8 cellular contexts compared by ENCODE assay signal in the genomic region with DNA sequence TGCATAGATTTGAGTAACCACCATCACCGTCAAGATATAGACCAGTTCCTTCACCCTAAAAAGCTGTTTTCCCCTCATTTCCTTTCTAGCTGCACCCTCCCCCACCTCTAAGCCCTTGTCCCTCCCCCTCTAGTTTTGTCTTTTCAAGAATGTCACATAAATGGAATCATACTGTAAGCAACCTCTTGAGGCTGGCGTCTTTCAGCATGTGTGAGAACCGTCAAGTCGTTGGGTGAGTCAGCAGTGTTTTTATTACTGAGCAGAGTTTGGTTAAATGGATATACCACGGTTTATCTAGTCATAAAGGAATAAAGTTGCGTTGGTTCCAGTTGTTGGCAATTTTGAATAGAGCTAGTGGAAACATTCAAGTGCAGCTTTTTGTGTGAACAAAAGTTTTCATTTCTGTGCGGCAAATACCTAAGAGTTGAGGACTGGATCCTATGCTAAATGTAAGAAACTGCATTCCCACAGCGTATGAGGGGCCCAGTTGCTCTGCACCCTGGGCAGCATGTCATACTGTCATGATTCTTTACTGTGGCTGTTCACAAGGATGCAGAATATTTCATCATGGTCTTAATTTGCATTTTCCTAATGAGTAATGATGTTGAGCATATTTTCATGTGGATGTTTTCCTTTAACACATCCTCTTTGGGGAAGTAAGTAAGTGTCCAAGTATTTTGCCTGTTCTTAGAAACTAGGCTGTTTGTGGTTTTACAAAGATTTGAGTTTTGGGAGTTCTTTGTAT.
DNase-seq lines count a peak whose midpoint lies in the region; ATAC-seq and TF ChIP-seq lines count a peak whose summit lies in the region.

No MANE protein-coding gene starts in this region.

- no peak overlapping the region for H4K5ac ChIP-seq in H9 (ENCODE audit: insufficient read length, low read depth, low read length)

- no peak overlapping the region for H2AFZ ChIP-seq in H9 (ENCODE audit: low read length)

- no peak overlapping the region for H3K18ac ChIP-seq in H9 (ENCODE audit: insufficient read length, low read depth, low read length)

- no peak overlapping the region for H2BK120ac ChIP-seq in H9 (ENCODE audit: low read depth, low read length, poor library complexity, severe bottlenecking)

- no peak overlapping the region for H2BK15ac ChIP-seq in H9 (ENCODE audit: low read depth, low read length)

- H3K36me3 Mint-ChIP-seq in activated CD8-positive, alpha-beta T cell treated with anti-CD3 and anti-CD28 coated beads, Interleukin-2, amount 10 ng/mL, durations not matched to agents 7 days and 5 days (ENCODE audit: low read depth) = no peaks in the 10 kb centered on the region
- H3K36me3 Mint-ChIP-seq in natural killer cell = no peaks in the 10 kb centered on the region
- H3K36me3 Mint-ChIP-seq in H9 (ENCODE audit: insufficient read depth in 1 of 3, low read depth in 3 of 3) = no peaks in the 10 kb centered on the region

- peak; percentile 34 for DNase-seq in activated CD8-positive, alpha-beta T cell treated with anti-CD3 and anti-CD28 coated beads, Interleukin-2, amount 10 ng/mL, durations not matched to agents 7 days and 5 days
- no peak for DNase-seq in natural killer cell
- no peak for DNase-seq in H9
- DNase-seq in NCI-H748 (lab: John Stamatoyannopoulos, UW; ENCODE audit: unreplicated experiment) = no peak
- DNase-seq in RWPE1 (ENCODE audit: low spot score) = no peak

- CTCF ChIA-PET in activated CD8-positive, alpha-beta T cell treated with anti-CD3 and anti-CD28 coated beads, Interleukin-2, amount 10 ng/mL, durations not matched to agents 7 days and 5 days (lab: Charles Lee) = interaction anchor here (5.5 kb wide), 1 partner anchor 34 kb away, joined by 30 read pairs; no protein-coding TSS in a partner anchor
- CTCF ChIA-PET in RWPE1 (lab: Yijun Ruan, JAX) = no interaction called here

- H3K27ac ChIP-seq in H9 (ENCODE audit: insufficient read length, low read depth, low read length) (no peak overlapping the region), RWPE1 (no peak overlapping the region)

- H2AK5ac ChIP-seq in H9 (ENCODE audit: insufficient read length, low read length) = no peak overlapping the region

- POLR2A ChIA-PET in activated CD8-positive, alpha-beta T cell treated with anti-CD3 and anti-CD28 coated beads, Interleukin-2, amount 10 ng/mL, durations not matched to agents 7 days and 5 days (lab: Charles Lee) = interaction anchor here (1.2 kb wide), 1 partner anchor 12 kb away, joined by 3 read pairs; no protein-coding TSS in a partner anchor
- POLR2A ChIA-PET in RWPE1 (lab: Yijun Ruan, JAX; ENCODE audit: low non-redundant PET) = no interaction called here

- H4K20me1 ChIP-seq in H9 (ENCODE audit: control insufficient read depth, insufficient read depth, insufficient read length) = no peaks in the 10 kb centered on the region

- peaks cover 51% of the 10 kb centered on the region for H3K4me1 Mint-ChIP-seq in activated CD8-positive, alpha-beta T cell treated with anti-CD3 and anti-CD28 coated beads, Interleukin-2, amount 10 ng/mL, durations not matched to agents 7 days and 5 days (ENCODE audit: low read depth)
- H3K4me1 Mint-ChIP-seq in natural killer cell (peaks cover 18 to 28% of the 10 kb centered on the region in 2 donors), H9 (peaks cover 7 to 10% of the 10 kb centered on the region in 2 experiments)

- no peak overlapping the region for H3K56ac ChIP-seq in H9 (ENCODE audit: insufficient read length, low read depth, low read length)

- H3K4me1 ChIP-seq in H9 (ENCODE audit: insufficient read depth, low read length) = no peaks in the 10 kb centered on the region

- no peak overlapping the region for H2BK5ac ChIP-seq in H9 (ENCODE audit: insufficient read length, low read length)

- no peak overlapping the region for H3K23ac ChIP-seq in H9 (ENCODE audit: insufficient read length, low read depth, low read length)

- TF ChIP-seq CTCF in natural killer cell (IDR thresholded peaks at IDR 0.05) (no peak), H9 (conservative IDR thresholded peaks at IDR 0.05) (no peak), RWPE1 (conservative IDR thresholded peaks at IDR 0.05; ENCODE audit: low read depth) (no peak)

- no peaks in the 10 kb centered on the region for H3K23me2 ChIP-seq in H9 (ENCODE audit: insufficient read length, low read depth, low read length, poor library complexity, severe bottlenecking)

- H3T11ph ChIP-seq in H9 (ENCODE audit: low read length) = no peak overlapping the region

- H3K27ac Mint-ChIP-seq in activated CD8-positive, alpha-beta T cell treated with anti-CD3 and anti-CD28 coated beads, Interleukin-2, amount 10 ng/mL, durations not matched to agents 7 days and 5 days = peak overlapping the region; percentile 68
- H3K27ac Mint-ChIP-seq in natural killer cell (peak overlapping the region; percentile 27 to 53), H9 (no peak overlapping the region)

- H3K4me2 ChIP-seq in H9 (ENCODE audit: insufficient read depth, insufficient read length, low read length) = no peak overlapping the region

- no peak overlapping the region for H4K91ac ChIP-seq in H9 (ENCODE audit: insufficient read length, low read depth, low read length)

- WGBS in H9 (ENCODE audit: extremely low coverage, insufficient read length, low lambda C conversion rate) = no CpG with 5 or more reads among the region's 8 CpGs

- H2BK12ac ChIP-seq in H9 (ENCODE audit: insufficient read length, low read depth, low read length) = no peak overlapping the region

- no peaks in the 10 kb centered on the region for H3K79me2 ChIP-seq in H9 (ENCODE audit: insufficient read depth, low read length)

- no peak overlapping the region for H2BK20ac ChIP-seq in H9 (ENCODE audit: low read depth, low read length, poor library complexity, severe bottlenecking)

- no peaks in the 10 kb centered on the region for H3K79me1 ChIP-seq in H9 (ENCODE audit: insufficient read depth, low read depth, low read length, poor library complexity, severe bottlenecking)

- no peaks in the 10 kb centered on the region for H3K27me3 ChIP-seq in H9 (ENCODE audit: insufficient read depth, low read length)

- no peak overlapping the region for H3K9ac ChIP-seq in H9 (ENCODE audit: extremely low read depth, insufficient read length, low read length)

- no peaks in the 10 kb centered on the region for H3K27me3 Mint-ChIP-seq in activated CD8-positive, alpha-beta T cell treated with anti-CD3 and anti-CD28 coated beads, Interleukin-2, amount 10 ng/mL, durations not matched to agents 7 days and 5 days (ENCODE audit: low read depth)
- H3K27me3 Mint-ChIP-seq in natural killer cell (ENCODE audit: low read depth in 2 of 2) (no peaks in the 10 kb centered on the region), H9 (ENCODE audit: low read depth) (no peaks in the 10 kb centered on the region; the same call in 1 of the 2 replicates)

- no peaks in the 10 kb centered on the region for H3K9me3 Mint-ChIP-seq in activated CD8-positive, alpha-beta T cell treated with anti-CD3 and anti-CD28 coated beads, Interleukin-2, amount 10 ng/mL, durations not matched to agents 7 days and 5 days (ENCODE audit: insufficient read depth)
- H3K9me3 Mint-ChIP-seq in natural killer cell (no peaks in the 10 kb centered on the region), H9 (no peaks in the 10 kb centered on the region)

- H4K8ac ChIP-seq in H9 (replicated peaks; ENCODE audit: insufficient read length, low read depth, low read length) = no peak overlapping the region

- intact Hi-C loops in natural killer cell (cut with micrococcal nuclease) = no loop called here

- ATAC-seq in GM18520 (IDR thresholded peaks at IDR 0.05; ENCODE audit: unreplicated experiment) = peak; percentile 32
- peak; percentile 51 for ATAC-seq in HG02885 (IDR thresholded peaks at IDR 0.05; ENCODE audit: poor library complexity, unreplicated experiment)
- peak; percentile 28 for ATAC-seq in activated CD8-positive, alpha-beta T cell treated with anti-CD3 and anti-CD28 coated beads, Interleukin-2, amount 10 ng/mL, durations not matched to agents 7 days and 5 days
- peak; percentile 36 to 69 (median 66) for ATAC-seq in natural killer cell
- no peak for ATAC-seq in HG03045 (IDR thresholded peaks at IDR 0.05; ENCODE audit: unreplicated experiment)

- H3K4ac ChIP-seq in H9 (ENCODE audit: low read depth, low read length) = no peak overlapping the region

- H3K4me3 Mint-ChIP-seq in activated CD8-positive, alpha-beta T cell treated with anti-CD3 and anti-CD28 coated beads, Interleukin-2, amount 10 ng/mL, durations not matched to agents 7 days and 5 days = peak overlapping the region; percentile 1
- H3K4me3 Mint-ChIP-seq in natural killer cell = no peak overlapping the region
- H3K4me3 Mint-ChIP-seq in H9 = no peak overlapping the region

- no peak overlapping the region for H3K14ac ChIP-seq in H9 (ENCODE audit: insufficient read depth, low read length)

- no peaks in the 10 kb centered on the region for H3K9me3 ChIP-seq in H9 (ENCODE audit: control insufficient read depth, low read depth, low read length)

Comparison
In these comparisons a context has a peak if more than half of its experiments do, and no peak if none do; other contexts are left out.
1. H3K27ac Mint-ChIP-seq: peak in activated CD8-positive, alpha-beta T cell treated with anti-CD3 and anti-CD28 coated beads, Interleukin-2, amount 10 ng/mL, durations not matched to agents 7 days and 5 days (single experiment) and natural killer cell (2 of 2); none in H9 (0 of 3).